15 cellular contexts compared by ENCODE assay signal in genomic region chr4:85399270-85399669, GRCh38.
DNase-seq lines count a peak whose midpoint lies in the region; ATAC-seq, FAIRE-seq and TF ChIP-seq lines count a peak whose summit lies in the region.
"Had no signal": no experiment of that assay in that cellular context is flagged by ENCODE, and none has a peak within 500 bp of the region (broad histone marks: within the 10 kb centered on the region; RNA-seq: fewer than 3 reads in every experiment).

No MANE protein-coding gene starts in this region.

- H3K4me3 ChIP-seq in HAP-1 (no peak overlapping the region), pancreas (no peak overlapping the region)
- H3K4me3 ChIP-seq: K562 had no signal

- no peaks in the 10 kb centered on the region for H3K36me3 Mint-ChIP-seq in stimulated activated memory B cell treated with anti-CD40 and anti-IgM and Interleukin-4, amounts not matched to agents 10 μg/mL and 1 μg/mL and 100 μg/mL, for 72 hours
- H3K36me3 Mint-ChIP-seq in CD14-positive monocyte, result no peaks in the 10 kb centered on the region
- H3K36me3 Mint-ChIP-seq in CD4-positive, alpha-beta T cell (ENCODE audit: low read depth), result no peaks in the 10 kb centered on the region
- H3K36me3 Mint-ChIP-seq: mesothelial cell of epicardium had no signal

- FAIRE-seq in pancreas (lab: Jason Lieb, UNC), result no peak
- FAIRE-seq: K562 had no signal

- TF ChIP-seq CTCF in CD14-positive monocyte (IDR thresholded peaks at IDR 0.05) (no peak), pancreas (IDR thresholded peaks at IDR 0.05) (no peak)
- TF ChIP-seq CTCF in CD4-positive, alpha-beta T cell (IDR thresholded peaks at IDR 0.05), result no peak

- CTCF ChIA-PET in CD4-positive, alpha-beta T cell (lab: Charles Lee), result no interaction called here

- no peaks in the 10 kb centered on the region for H3K27me3 Mint-ChIP-seq in stimulated activated memory B cell treated with anti-CD40 and anti-IgM and Interleukin-4, amounts not matched to agents 10 μg/mL and 1 μg/mL and 100 μg/mL, for 72 hours
- peaks cover 2 to 7% (median 5%) of the 10 kb centered on the region in 3 donors for H3K27me3 Mint-ChIP-seq in CD14-positive monocyte (ENCODE audit: low read depth in 3 of 3)
- H3K27me3 Mint-ChIP-seq in CD4-positive, alpha-beta T cell, result no peaks in the 10 kb centered on the region
- H3K27me3 Mint-ChIP-seq: progenitor cell of endocrine pancreas had no signal

- in situ Hi-C loops in HAP-1 (cut with MboI; ENCODE audit: low sequenced_read_pairs), result no loop called here

- peak overlapping the region; percentile 29 for H3K4me3 Mint-ChIP-seq in stimulated activated memory B cell treated with anti-CD40 and anti-IgM and Interleukin-4, amounts not matched to agents 10 μg/mL and 1 μg/mL and 100 μg/mL, for 72 hours
- H3K4me3 Mint-ChIP-seq in CD14-positive monocyte, result no peak overlapping the region
- H3K4me3 Mint-ChIP-seq in CD4-positive, alpha-beta T cell, result no peak overlapping the region
- H3K4me3 Mint-ChIP-seq: mesothelial cell of epicardium had no signal

- no peaks in the 10 kb centered on the region for H3K27me3 ChIP-seq in HAP-1 (ENCODE audit: low read depth)
- no peaks in the 10 kb centered on the region for H3K27me3 ChIP-seq in CD4-positive, alpha-beta T cell (ENCODE audit: control insufficient read depth, insufficient read depth, low read length)
- no peaks in the 10 kb centered on the region for H3K27me3 ChIP-seq in pancreas

- peaks cover 16% of the 10 kb centered on the region for H3K4me1 Mint-ChIP-seq in stimulated activated memory B cell treated with anti-CD40 and anti-IgM and Interleukin-4, amounts not matched to agents 10 μg/mL and 1 μg/mL and 100 μg/mL, for 72 hours
- no peaks in the 10 kb centered on the region for H3K4me1 Mint-ChIP-seq in CD14-positive monocyte
- H3K4me1 Mint-ChIP-seq in CD4-positive, alpha-beta T cell (ENCODE audit: low read depth), result no peaks in the 10 kb centered on the region
- H3K4me1 Mint-ChIP-seq: mesothelial cell of epicardium had no signal

- H3K9me3 ChIP-seq in HAP-1 (no peaks in the 10 kb centered on the region), pancreas (no peaks in the 10 kb centered on the region)
- no peaks in the 10 kb centered on the region for H3K9me3 ChIP-seq in CD4-positive, alpha-beta T cell (ENCODE audit: control insufficient read depth, low read length)

- intact Hi-C loops in CD14-positive monocyte (cut with micrococcal nuclease) (no loop called here), pancreas (cut with DNase I) (no loop called here)
- intact Hi-C loops in CD4-positive, alpha-beta T cell (cut with DNase I, micrococcal nuclease), result no loop called here

- 88 to 95% methylated on average over 2 of the region's 2 CpGs for WGBS in pancreas, 2 donors

- ATAC-seq in GM19438 (IDR thresholded peaks at IDR 0.05; ENCODE audit: low read depth, unreplicated experiment) (peak; percentile 67), HG02678 (IDR thresholded peaks at IDR 0.05; ENCODE audit: unreplicated experiment) (peak; percentile 69), HG03439 (IDR thresholded peaks at IDR 0.05; ENCODE audit: unreplicated experiment) (peak; percentile 80), pancreas (no peak)
- ATAC-seq in stimulated activated memory B cell treated with anti-CD40 and anti-IgM and Interleukin-4, amounts not matched to agents 10 μg/mL and 1 μg/mL and 100 μg/mL, for 72 hours, result peak; percentile 48
- no peak for ATAC-seq in CD4-positive, alpha-beta T cell (ENCODE audit: poor library complexity)
- ATAC-seq: K562 had no signal

- peak overlapping the region; percentile 10 for H3K27ac Mint-ChIP-seq in stimulated activated memory B cell treated with anti-CD40 and anti-IgM and Interleukin-4, amounts not matched to agents 10 μg/mL and 1 μg/mL and 100 μg/mL, for 72 hours
- H3K27ac Mint-ChIP-seq in CD14-positive monocyte, result no peak overlapping the region
- no peak overlapping the region for H3K27ac Mint-ChIP-seq in CD4-positive, alpha-beta T cell
- H3K27ac Mint-ChIP-seq: mesothelial cell of epicardium, progenitor cell of endocrine pancreas had no signal

- no peaks in the 10 kb centered on the region for H3K9me3 Mint-ChIP-seq in stimulated activated memory B cell treated with anti-CD40 and anti-IgM and Interleukin-4, amounts not matched to agents 10 μg/mL and 1 μg/mL and 100 μg/mL, for 72 hours
- no peaks in the 10 kb centered on the region for H3K9me3 Mint-ChIP-seq in CD14-positive monocyte
- peaks cover 4% of the 10 kb centered on the region for H3K9me3 Mint-ChIP-seq in CD4-positive, alpha-beta T cell

- no peak for DNase-seq in CD14-positive monocyte (ENCODE audit: low spot score)
- DNase-seq in HAP-1 (ENCODE audit: low spot score in 2 of 2), result no peak
- no peak for DNase-seq in CD4-positive, alpha-beta T cell
- no peak for DNase-seq in pancreas
- DNase-seq: central memory CD4-positive, alpha-beta T cell; HCEC 1CT; NCI-H1930; substantia nigra had no signal

- H3K4me1 ChIP-seq in HAP-1 (no peaks in the 10 kb centered on the region), pancreas (no peaks in the 10 kb centered on the region)

- POLR2A ChIA-PET in CD4-positive, alpha-beta T cell (lab: Charles Lee), result no interaction called here

- H3K36me3 ChIP-seq in HAP-1 (replicated peaks), result no peaks in the 10 kb centered on the region
- no peaks in the 10 kb centered on the region for H3K36me3 ChIP-seq in pancreas

- no peak overlapping the region for H3K27ac ChIP-seq in CD4-positive, alpha-beta T cell (ENCODE audit: low read depth, low read length)
- no peak overlapping the region for H3K27ac ChIP-seq in pancreas

Comparison
In these comparisons a context has a peak if more than half of its experiments do, and no peak if none do; other contexts are left out.
1. ATAC-seq: peak in GM19438 (single experiment), HG02678 (single experiment), HG03439 (single experiment) and stimulated activated memory B cell treated with anti-CD40 and anti-IgM and Interleukin-4, amounts not matched to agents 10 μg/mL and 1 μg/mL and 100 μg/mL, for 72 hours (single experiment); none in CD4-positive, alpha-beta T cell (single experiment) and pancreas (0 of 4).